In the genomic region with DNA sequence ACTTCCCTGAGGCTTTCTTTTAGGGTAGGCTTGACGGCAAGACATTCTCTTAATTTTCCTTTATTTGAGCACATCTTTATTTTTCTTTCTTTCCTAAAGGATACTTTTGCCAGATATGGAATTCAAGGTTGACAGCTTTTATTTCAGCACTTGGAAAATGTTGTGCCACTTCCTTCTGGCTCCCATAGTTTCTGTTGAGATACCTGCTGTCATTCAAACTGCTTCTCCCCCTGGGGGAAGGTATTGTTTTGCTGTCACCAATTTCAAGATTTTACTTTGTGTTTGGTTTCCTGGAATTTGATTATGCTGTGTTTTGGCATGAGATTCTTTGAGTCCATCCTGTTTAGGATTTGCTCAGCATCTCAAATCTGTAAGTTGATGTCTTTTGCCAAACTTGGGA, we compare ENCODE assay signal across 12 cellular contexts.
"Had no signal": no experiment of that assay in that cellular context is flagged by ENCODE, and none has a peak within 500 bp of the region (broad histone marks: within the 10 kb centered on the region; RNA-seq: fewer than 3 reads in every experiment).

No MANE protein-coding gene starts in this region.

- H3K4me1 Mint-ChIP-seq: naive thymus-derived CD4-positive, alpha-beta T cell had no signal

- H3K4me3 Mint-ChIP-seq: dendritic cell treated with granulocyte-macrophage colony-stimulating factor and Interleukin-4, amounts not matched to agents 40 ng/mL and 50 ng/mL, for 4 days; effector memory CD8-positive, alpha-beta T cell; naive thymus-derived CD4-positive, alpha-beta T cell had no signal

- H3K36me3 Mint-ChIP-seq: naive thymus-derived CD4-positive, alpha-beta T cell had no signal

- H3K27ac Mint-ChIP-seq: dendritic cell treated with granulocyte-macrophage colony-stimulating factor and Interleukin-4, amounts not matched to agents 40 ng/mL and 50 ng/mL, for 4 days; effector memory CD8-positive, alpha-beta T cell; naive thymus-derived CD4-positive, alpha-beta T cell had no signal

- ATAC-seq: effector memory CD8-positive, alpha-beta T cell; gastroesophageal sphincter; left lobe of liver; naive thymus-derived CD4-positive, alpha-beta T cell had no signal

- DNase-seq: effector memory CD8-positive, alpha-beta T cell; glutamatergic neuron; islet precursor cell; mammary epithelial cell; naive thymus-derived CD4-positive, alpha-beta T cell; sigmoid colon; stimulated activated CD4-positive, alpha-beta T cell treated with anti-CD3 and anti-CD28 coated beads, Interleukin-2, amount 100 ng/mL, for 24 hours; stimulated activated naive CD4-positive, alpha-beta T cell treated with Interleukin-2 at 50 U/mL for 16 hours; trophoblast cell had no signal
